Comparison of ENCODE assay signal across 11 cellular contexts in the genomic region with DNA sequence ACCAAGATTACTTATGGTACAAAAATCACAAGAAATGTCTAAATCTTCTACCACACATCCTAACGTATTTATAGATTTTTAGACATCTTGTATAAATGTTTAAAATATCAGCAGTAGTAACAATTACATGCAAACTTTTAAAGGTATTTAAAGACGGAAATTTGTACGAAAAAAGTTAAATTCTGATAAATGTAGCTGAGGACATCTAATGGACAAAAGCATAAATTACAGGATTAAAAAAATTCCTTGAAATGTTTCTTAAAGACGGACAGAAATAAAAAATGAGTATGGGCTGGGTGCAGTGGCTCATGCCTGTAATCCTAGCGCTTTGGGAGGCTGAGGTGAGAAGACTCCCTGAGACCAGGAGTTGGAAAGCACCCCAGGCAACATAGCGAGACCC. TPM values are rescaled to one million over a fixed set of nuclear protein-coding genes. Genes with fewer than 3 reads are reported as not detected.
DNase-seq lines count a peak whose midpoint lies in the region; ATAC-seq, FAIRE-seq and TF ChIP-seq lines count a peak whose summit lies in the region.
"Had no signal": no experiment of that assay in that cellular context is flagged by ENCODE, and none has a peak within 500 bp of the region (broad histone marks: within the 10 kb centered on the region; RNA-seq: fewer than 3 reads in every experiment).

No MANE protein-coding gene starts in this region.

- in situ Hi-C loops in KBM-7 (cut with MboI; ENCODE audit: low pct_unique_long_range_greater_than_20kb, low sequenced_read_pairs), result no loop called here
- in situ Hi-C loops in K562 (cut with MboI), result loop anchor here (25.0 kb wide), 1 partner anchor 242 kb away; no protein-coding TSS in a partner anchor
- in situ Hi-C loops in HepG2 (cut with HindIII; ENCODE audit: extremely low pct_ligation_motif_present, low pct_unique_long_range_greater_than_20kb), result no loop called here

- peaks cover 2% of the 10 kb centered on the region; the same call in 1 of the 3 replicates for H3K79me2 ChIP-seq in K562 (ENCODE audit: control insufficient read depth, insufficient read depth, low read length)
- no peaks in the 10 kb centered on the region for H3K79me2 ChIP-seq in HepG2 (ENCODE audit: insufficient read depth, low read length)

- intact Hi-C loops in K562 (cut with micrococcal nuclease) (loop anchor here (5.0 kb wide), 1 partner anchor 252 kb away; no protein-coding TSS in a partner anchor), HepG2 (cut with micrococcal nuclease; ENCODE audit: unreplicated experiment) (no loop called here)

- TF ChIP-seq CTCF in D721Med (IDR thresholded peaks at IDR 0.05; ENCODE audit: insufficient read depth, missing control alignments) (peak; percentile 16), K562 (IDR thresholded peaks at IDR 0.05 in 2 of 3, conservative IDR thresholded peaks at IDR 0.05 in 1 of 3; ENCODE audit: insufficient read depth in 2 of 3, low read depth in 1 of 3, low read length in 3 of 3) (peak; percentile 11 to 53 (median 17); a peak in 2 of 6 replicates), HepG2 (CRISPR knock-in tag; IDR thresholded peaks at IDR 0.05) (no peak)

- POLR2A ChIA-PET in K562 (lab: Yijun Ruan, JAX), result interaction anchor here (0.7 to 1.0 kb wide), 2 partner anchors 16 to 345 kb away, joined by 3 to 4 read pairs; a partner anchor contains a TSS
- POLR2A ChIA-PET in HepG2 (lab: Yijun Ruan, JAX), result no interaction called here

- H2AFZ ChIP-seq in K562 (ENCODE audit: low read depth, low read length), result no peak overlapping the region
- H2AFZ ChIP-seq in HepG2 (ENCODE audit: low read length), result no peak overlapping the region

- peaks cover 21% of the 10 kb centered on the region; the same call in 2 of the 3 replicates for H3K36me3 ChIP-seq in K562 (ENCODE audit: control insufficient read depth, insufficient read depth, low read length)
- peaks cover 6 to 25% of the 10 kb centered on the region in 2 experiments; a peak in 4 of 5 replicates for H3K36me3 ChIP-seq in HepG2 (replicated peaks in 1 of 2; ENCODE audit: control insufficient read depth in 1 of 2, insufficient read depth in 2 of 2, low read length in 2 of 2)

- no peaks in the 10 kb centered on the region for H3K27me3 ChIP-seq in K562 (ENCODE audit: control insufficient read depth in 2 of 2, insufficient read depth in 2 of 2, low read length in 2 of 2)
- H3K27me3 ChIP-seq in HepG2 (ENCODE audit: control insufficient read depth in 1 of 2, insufficient read depth in 2 of 2, low read length in 2 of 2), result no peaks in the 10 kb centered on the region

- no peaks in the 10 kb centered on the region for H3K4me1 ChIP-seq in K562 (replicated peaks in 1 of 2; ENCODE audit: control insufficient read depth in 2 of 2, insufficient read depth in 2 of 2, low read length in 2 of 2)
- H3K4me1 ChIP-seq in HepG2 (ENCODE audit: insufficient read depth, low read length), result no peaks in the 10 kb centered on the region

- peak; percentile 57 to 74 for TF ChIP-seq RAD21 in K562 (CRISPR knock-in tag; conservative IDR thresholded peaks at IDR 0.05 in 1 of 2, IDR thresholded peaks at IDR 0.05 in 1 of 2)
- TF ChIP-seq RAD21 in HepG2 (CRISPR knock-in tag; IDR thresholded peaks at IDR 0.05), result no peak

- FAIRE-seq in D721Med (lab: Jason Lieb, UNC) (no peak), K562 (lab: Jason Lieb, UNC) (no peak), HepG2 (lab: Jason Lieb, UNC) (no peak)

- CTCF ChIA-PET in K562 (lab: Yijun Ruan, JAX; ENCODE audit: low intra/inter-chr PET ratio) (interaction anchor here (1.7 kb wide), 1 partner anchor 252 kb away, joined by 8 read pairs; no protein-coding TSS in a partner anchor), HepG2 (lab: Yijun Ruan, JAX; ENCODE audit: low intra/inter-chr PET ratio, low total read pairs) (interaction anchor here (1.4 kb wide), 1 partner anchor 251 kb away, joined by 8 read pairs; no protein-coding TSS in a partner anchor)

- no peaks in the 10 kb centered on the region for H3K9me1 ChIP-seq in K562 (ENCODE audit: control insufficient read depth, insufficient read depth, low read length)

- TF ChIP-seq EP300 in K562 (IDR thresholded peaks at IDR 0.05; ENCODE audit: low read length) (no peak), HepG2 (IDR thresholded peaks at IDR 0.05; ENCODE audit: low read depth in 2 of 2, low read length in 2 of 2) (no peak), HepG2 (CRISPR knock-in tag; IDR thresholded peaks at IDR 0.05; ENCODE audit: borderline replicate concordance) (no peak)

- TF ChIP-seq POLR2A in K562 (conservative IDR thresholded peaks at IDR 0.05) (no peak), HepG2 (IDR thresholded peaks at IDR 0.05; ENCODE audit: insufficient read depth in 1 of 2, low read depth in 2 of 2, low read length in 2 of 2) (no peak)

- H3K27ac ChIP-seq in K562 (ENCODE audit: extremely low read depth, low read depth, low read length) (no peak overlapping the region), HepG2 (ENCODE audit: extremely low read length, insufficient read depth, low read length) (no peak overlapping the region)

- WGBS in K562 (ENCODE audit: insufficient coverage, low coverage, missing lambda C conversion rate), result 61% methylated on average over 6 of the region's 6 CpGs
- WGBS in HepG2 (ENCODE audit: low lambda C conversion rate), result 87% methylated on average over 6 of the region's 6 CpGs

- H3K4me3 ChIP-seq in K562 (no peak overlapping the region), HepG2 (replicated peaks in 1 of 3; ENCODE audit: insufficient read depth in 1 of 3, low read depth in 2 of 3, low read length in 3 of 3) (no peak overlapping the region)

- DNase-seq in D721Med (ENCODE audit: insufficient read length, low spot score), result no peak
- peak; percentile 14 for DNase-seq in KBM-7
- no peak for DNase-seq in K562 (ENCODE audit: extremely low read depth in 1 of 4, low spot score in 3 of 4)
- no peak for DNase-seq in HepG2 (ENCODE audit: low spot score)
- no peak for DNase-seq in stimulated activated CD4-positive, alpha-beta T cell treated with anti-CD3 and anti-CD28 coated beads, Interleukin-12 subunit alpha, Interleukin-12 subunit beta, amount 100 ng/mL, for 4 hours
- no peak for DNase-seq in activated effector memory CD4-positive, alpha-beta T cell treated with anti-CD3 and anti-CD28 coated beads, Interleukin-2, amount 50 U/mL, for 16 hours
- no peak for DNase-seq in NK-92 treated with Interleukin-12 subunit alpha and Interleukin-12 subunit beta, amount 100 ng/mL, for 24 hours (lab: John Stamatoyannopoulos, UW)
- DNase-seq: KG1, left cardiac atrium, occipital lobe had no signal

- H3K9ac ChIP-seq in K562 (ENCODE audit: insufficient read depth in 1 of 2, low read depth in 2 of 2, low read length in 2 of 2) (no peak overlapping the region), HepG2 (ENCODE audit: insufficient read depth, low read depth, low read length) (no peak overlapping the region)

- H3K9me3 ChIP-seq in K562 (replicated peaks; ENCODE audit: control insufficient read depth, insufficient read depth, low read depth, low read length), result no peaks in the 10 kb centered on the region
- H3K9me3 ChIP-seq in HepG2 (ENCODE audit: low read length), result no peaks in the 10 kb centered on the region

- H4K20me1 ChIP-seq in K562 (replicated peaks; ENCODE audit: control insufficient read depth, insufficient read depth, low read length) (no peaks in the 10 kb centered on the region), HepG2 (ENCODE audit: insufficient read depth, low read length) (no peaks in the 10 kb centered on the region)

- ATAC-seq in K562, result no peak
- no peak for ATAC-seq in HepG2
- no peak for ATAC-seq in HG02798 (IDR thresholded peaks at IDR 0.05; ENCODE audit: poor library complexity, unreplicated experiment)
- ATAC-seq: left cardiac atrium had no signal

- BruUV-seq in K562 (replicated peaks; lab: Mats Ljungman, UMichigan) (no TSS peak), HepG2 (replicated peaks; lab: Mats Ljungman, UMichigan) (no TSS peak)

- H3K4me2 ChIP-seq in K562 (ENCODE audit: insufficient read depth, low read length) (no peak overlapping the region), HepG2 (ENCODE audit: low read depth, low read length) (no peak overlapping the region)

RNA-seq across cellular contexts. Expression of a gene that starts 15.8 kb away (rescaled TPM):
- total RNA-seq in K562 (2011; cell fraction: chromatin; rRNA removed; ENCODE audit: low replicate concordance), result 22.7 and 43.4 TPM in 2 replicates
- total RNA-seq in K562 (2011; cell fraction: nucleolus; rRNA removed), result 10.0 and 16.1 TPM in 2 replicates
- 21.8 and 37.2 TPM in 2 replicates for total RNA-seq in K562 (2011; cell fraction: nucleoplasm; rRNA removed)
- total RNA-seq in K562 (2014; rRNA removed), result 10.1 and 14.6 TPM in 2 replicates
- 29.0 and 30.0 TPM in 2 replicates for total RNA-seq in K562 (2014; rRNA removed; fragmentation: Illumina TruSeq; extraction: Trizol)
- 24.4 and 24.8 TPM in 2 replicates for total RNA-seq in K562 (2015; rRNA removed; fragmentation: Illumina TruSeq; extraction: Trizol)
- 14.1 and 15.6 TPM in 2 replicates for total RNA-seq in K562 (2021)
- polyA plus RNA-seq in K562 (2011; rRNA removed), result 36.7 and 41.8 TPM in 2 replicates
- 12.6 and 25.9 TPM in 2 replicates for polyA plus RNA-seq in K562 (2011; cell fraction: cytosol; rRNA removed)
- polyA plus RNA-seq in K562 (2011; cell fraction: nucleus; rRNA removed), result 13.4 and 20.6 TPM in 2 replicates
- 9.3 and 12.2 TPM in 2 replicates for polyA plus RNA-seq in K562 (2012)
- polyA plus RNA-seq in K562 (2014; fragmentation: Illumina TruSeq; extraction: Trizol), result 19.1 and 20.4 TPM in 2 replicates
- 10 to 100 TPM; 37.1 to 39.4 TPM for polyA plus RNA-seq in K562 (2014; fragmentation: Nextera tagmentation; extraction: Ambion mirVana)
- 16.1 and 17.1 TPM in 2 replicates for polyA plus RNA-seq in K562 (2014; rRNA removed)
- 32.3 and 39.8 TPM in 2 replicates for polyA minus RNA-seq in K562 (2011; rRNA and poly(A)+ RNA removed)
- 18.1 and 18.3 TPM in 2 replicates for polyA minus RNA-seq in K562 (2011; cell fraction: cytosol; rRNA and poly(A)+ RNA removed)
- polyA minus RNA-seq in K562 (2011; cell fraction: nucleus; rRNA and poly(A)+ RNA removed), result 20.5 and 34.9 TPM in 2 replicates
- 35.2 and 60.1 TPM in 2 replicates for total RNA-seq in HepG2 (2016; rRNA removed; fragmentation: Illumina TruSeq; extraction: Trizol)
- total RNA-seq in HepG2 (2016; cell fraction: cytosol; rRNA removed; fragmentation: Illumina TruSeq; extraction: Trizol; ENCODE audit: low read depth), result 12.2 and 13.6 TPM in 2 replicates
- total RNA-seq in HepG2 (2016; cell fraction: insoluble cytoplasmic fraction; rRNA removed; fragmentation: Illumina TruSeq; extraction: Trizol), result 34.4 and 58.2 TPM in 2 replicates
- total RNA-seq in HepG2 (2016; cell fraction: membrane; rRNA removed; fragmentation: Illumina TruSeq; extraction: Trizol), result 32.0 and 33.3 TPM in 2 replicates
- total RNA-seq in HepG2 (2016; cell fraction: nucleus; rRNA removed; fragmentation: Illumina TruSeq; extraction: Trizol), result 35.1 and 43.5 TPM in 2 replicates
- 18.4 and 24.4 TPM in 2 replicates for polyA plus RNA-seq in HepG2 (2011; rRNA removed)
- polyA plus RNA-seq in HepG2 (2011; cell fraction: cytosol; rRNA removed), result 14.9 and 21.7 TPM in 2 replicates
- 8.5 and 8.6 TPM in 2 replicates for polyA plus RNA-seq in HepG2 (2011; cell fraction: nucleus; rRNA removed)
- polyA plus RNA-seq in HepG2 (2012), result 10.8 and 13.1 TPM in 2 replicates
- 7.5 and 10.3 TPM in 2 replicates for polyA plus RNA-seq in HepG2 (2016; cell fraction: cytosol; fragmentation: Illumina TruSeq; extraction: Trizol; ENCODE audit: low read depth)
- 32.9 and 36.9 TPM in 2 replicates for polyA plus RNA-seq in HepG2 (2016; cell fraction: insoluble cytoplasmic fraction; fragmentation: Illumina TruSeq; extraction: Trizol; ENCODE audit: low read depth)
- 18.4 and 18.6 TPM in 2 replicates for polyA plus RNA-seq in HepG2 (2016; cell fraction: membrane; fragmentation: Illumina TruSeq; extraction: Trizol; ENCODE audit: low read depth)
- polyA plus RNA-seq in HepG2 (2016; cell fraction: nucleus; fragmentation: Illumina TruSeq; extraction: Trizol; ENCODE audit: insufficient read depth, low read depth), result 19.7 and 19.8 TPM in 2 replicates
- 12.8 and 18.6 TPM in 2 replicates for polyA minus RNA-seq in HepG2 (2011; rRNA and poly(A)+ RNA removed; ENCODE audit: low replicate concordance)
- 14.8 and 16.4 TPM in 2 replicates for polyA minus RNA-seq in HepG2 (2011; cell fraction: cytosol; rRNA and poly(A)+ RNA removed)
- 55.2 and 56.1 TPM in 2 replicates for polyA minus RNA-seq in HepG2 (2011; cell fraction: nucleus; rRNA and poly(A)+ RNA removed)

RNA-seq across cellular contexts. Expression of a gene that starts 16.0 kb away (rescaled TPM):
- 8.3 and 9.4 TPM in 2 replicates for total RNA-seq in K562 (2011; cell fraction: chromatin; rRNA removed; ENCODE audit: low replicate concordance)
- total RNA-seq in K562 (2011; cell fraction: nucleolus; rRNA removed), result 14.2 and 15.7 TPM in 2 replicates
- 8.9 and 10.3 TPM in 2 replicates for total RNA-seq in K562 (2011; cell fraction: nucleoplasm; rRNA removed)
- total RNA-seq in K562 (2014; rRNA removed) (61.5 and 66.4 TPM in 2 replicates), K562 (2014; rRNA removed; fragmentation: Illumina TruSeq; extraction: Trizol) (95.9 and 104 TPM in 2 replicates), K562 (2015; rRNA removed; fragmentation: Illumina TruSeq; extraction: Trizol) (89.3 and 93.6 TPM in 2 replicates), K562 (2021) (56.0 and 58.9 TPM in 2 replicates), HepG2 (2016; rRNA removed; fragmentation: Illumina TruSeq; extraction: Trizol) (78.4 and 111 TPM in 2 replicates)
- polyA plus RNA-seq in K562 (2011; rRNA removed) (55.5 and 64.3 TPM in 2 replicates), K562 (2014; fragmentation: Illumina TruSeq; extraction: Trizol) (81.0 and 100 TPM in 2 replicates), K562 (2014; fragmentation: Nextera tagmentation; extraction: Ambion mirVana) (100 to 1,000 TPM; 140 to 155 TPM), K562 (2014; rRNA removed) (112 and 128 TPM in 2 replicates), HepG2 (2011; rRNA removed) (28.5 and 34.0 TPM in 2 replicates)
- polyA plus RNA-seq in K562 (2011; cell fraction: cytosol; rRNA removed), result 11.2 and 17.8 TPM in 2 replicates
- polyA plus RNA-seq in K562 (2011; cell fraction: nucleus; rRNA removed), result 11.4 and 15.6 TPM in 2 replicates
- 52.2 and 79.7 TPM in 2 replicates for polyA plus RNA-seq in K562 (2012)
- polyA minus RNA-seq in K562 (2011; rRNA and poly(A)+ RNA removed), result 13.2 and 13.3 TPM in 2 replicates
- polyA minus RNA-seq in K562 (2011; cell fraction: cytosol; rRNA and poly(A)+ RNA removed), result 14.3 and 27.4 TPM in 2 replicates
- 19.0 and 30.5 TPM in 2 replicates for polyA minus RNA-seq in K562 (2011; cell fraction: nucleus; rRNA and poly(A)+ RNA removed)
- total RNA-seq in HepG2 (2016; cell fraction: cytosol; rRNA removed; fragmentation: Illumina TruSeq; extraction: Trizol; ENCODE audit: low read depth), result 51.9 and 59.9 TPM in 2 replicates
- 77.6 and 110 TPM in 2 replicates for total RNA-seq in HepG2 (2016; cell fraction: insoluble cytoplasmic fraction; rRNA removed; fragmentation: Illumina TruSeq; extraction: Trizol)
- 53.2 and 58.9 TPM in 2 replicates for total RNA-seq in HepG2 (2016; cell fraction: membrane; rRNA removed; fragmentation: Illumina TruSeq; extraction: Trizol)
- 26.0 and 35.1 TPM in 2 replicates for total RNA-seq in HepG2 (2016; cell fraction: nucleus; rRNA removed; fragmentation: Illumina TruSeq; extraction: Trizol)
- 15.1 and 18.0 TPM in 2 replicates for polyA plus RNA-seq in HepG2 (2011; cell fraction: cytosol; rRNA removed)
- 4.0 and 5.2 TPM in 2 replicates for polyA plus RNA-seq in HepG2 (2011; cell fraction: nucleus; rRNA removed)
- 44.9 and 45.8 TPM in 2 replicates for polyA plus RNA-seq in HepG2 (2012)
- polyA plus RNA-seq in HepG2 (2016; cell fraction: cytosol; fragmentation: Illumina TruSeq; extraction: Trizol; ENCODE audit: low read depth), result 53.0 and 78.0 TPM in 2 replicates
- 115 and 139 TPM in 2 replicates for polyA plus RNA-seq in HepG2 (2016; cell fraction: insoluble cytoplasmic fraction; fragmentation: Illumina TruSeq; extraction: Trizol; ENCODE audit: low read depth)
- 46.5 and 58.4 TPM in 2 replicates for polyA plus RNA-seq in HepG2 (2016; cell fraction: membrane; fragmentation: Illumina TruSeq; extraction: Trizol; ENCODE audit: low read depth)
- 50.1 and 54.5 TPM in 2 replicates for polyA plus RNA-seq in HepG2 (2016; cell fraction: nucleus; fragmentation: Illumina TruSeq; extraction: Trizol; ENCODE audit: insufficient read depth, low read depth)
- 15.5 and 26.7 TPM in 2 replicates for polyA minus RNA-seq in HepG2 (2011; rRNA and poly(A)+ RNA removed; ENCODE audit: low replicate concordance)
- polyA minus RNA-seq in HepG2 (2011; cell fraction: cytosol; rRNA and poly(A)+ RNA removed), result 12.7 and 15.5 TPM in 2 replicates
- 29.0 TPM in 2 replicates for polyA minus RNA-seq in HepG2 (2011; cell fraction: nucleus; rRNA and poly(A)+ RNA removed)
